Comparison of ENCODE assay signal across 8 cellular contexts in genomic region chr19:33795370-33796163, GRCh38. TPM values are rescaled to one million over a fixed set of nuclear protein-coding genes. Genes with fewer than 3 reads are reported as not detected.
DNase-seq lines count a peak whose midpoint lies in the region; ATAC-seq and TF ChIP-seq lines count a peak whose summit lies in the region.

No MANE protein-coding gene starts in this region.

- H3K4me3 Mint-ChIP-seq in activated CD8-positive, alpha-beta T cell treated with anti-CD3 and anti-CD28 coated beads, Interleukin-2, amount 10 ng/mL, durations not matched to agents 7 days and 5 days, result peak overlapping the region; percentile 49
- H3K4me3 Mint-ChIP-seq in stimulated activated naive B cell treated with anti-CD40 and anti-IgM and Interleukin-4, amounts not matched to agents 10 μg/mL and 1 μg/mL and 100 μg/mL, for 72 hours, result peak overlapping the region; percentile 82 to 89

- peaks cover 19% of the 10 kb centered on the region for H3K4me1 ChIP-seq in mesodermal cell (ENCODE audit: control insufficient read depth, insufficient read depth, low read length, poor library complexity, severe bottlenecking)

- peak; percentile 34 for TF ChIP-seq CTCF in GM20000 (IDR thresholded peaks at IDR 0.05; ENCODE audit: extremely low read depth, missing control alignments)

- H3K27ac Mint-ChIP-seq in activated CD8-positive, alpha-beta T cell treated with anti-CD3 and anti-CD28 coated beads, Interleukin-2, amount 10 ng/mL, durations not matched to agents 7 days and 5 days, result no peak overlapping the region
- peak overlapping the region; percentile 71 for H3K27ac Mint-ChIP-seq in stimulated activated naive B cell treated with anti-CD40 and anti-IgM and Interleukin-4, amounts not matched to agents 10 μg/mL and 1 μg/mL and 100 μg/mL, for 72 hours

- peaks cover 14% of the 10 kb centered on the region for H3K36me3 ChIP-seq in mesodermal cell (ENCODE audit: control insufficient read depth, insufficient read depth, low read length)

- H3K36me3 Mint-ChIP-seq in activated CD8-positive, alpha-beta T cell treated with anti-CD3 and anti-CD28 coated beads, Interleukin-2, amount 10 ng/mL, durations not matched to agents 7 days and 5 days (ENCODE audit: low read depth), result no peaks in the 10 kb centered on the region
- no peaks in the 10 kb centered on the region for H3K36me3 Mint-ChIP-seq in stimulated activated naive B cell treated with anti-CD40 and anti-IgM and Interleukin-4, amounts not matched to agents 10 μg/mL and 1 μg/mL and 100 μg/mL, for 72 hours

- peak; percentile 63 for ATAC-seq in activated CD8-positive, alpha-beta T cell treated with anti-CD3 and anti-CD28 coated beads, Interleukin-2, amount 10 ng/mL, durations not matched to agents 7 days and 5 days
- peak; percentile 80 to 82 for ATAC-seq in stimulated activated naive B cell treated with anti-CD40 and anti-IgM and Interleukin-4, amounts not matched to agents 10 μg/mL and 1 μg/mL and 100 μg/mL, for 72 hours (replicated peaks)
- ATAC-seq in GM21825 (IDR thresholded peaks at IDR 0.05; ENCODE audit: unreplicated experiment), result no peak

- H3K9me3 ChIP-seq in mesodermal cell (ENCODE audit: control insufficient read depth, low read length), result no peaks in the 10 kb centered on the region

- POLR2A ChIA-PET in activated CD8-positive, alpha-beta T cell treated with anti-CD3 and anti-CD28 coated beads, Interleukin-2, amount 10 ng/mL, durations not matched to agents 7 days and 5 days (lab: Charles Lee), result no interaction called here

- no peaks in the 10 kb centered on the region for H3K9me3 Mint-ChIP-seq in activated CD8-positive, alpha-beta T cell treated with anti-CD3 and anti-CD28 coated beads, Interleukin-2, amount 10 ng/mL, durations not matched to agents 7 days and 5 days (ENCODE audit: insufficient read depth)
- no peaks in the 10 kb centered on the region for H3K9me3 Mint-ChIP-seq in stimulated activated naive B cell treated with anti-CD40 and anti-IgM and Interleukin-4, amounts not matched to agents 10 μg/mL and 1 μg/mL and 100 μg/mL, for 72 hours

- peaks cover 2% of the 10 kb centered on the region for H3K4me1 Mint-ChIP-seq in activated CD8-positive, alpha-beta T cell treated with anti-CD3 and anti-CD28 coated beads, Interleukin-2, amount 10 ng/mL, durations not matched to agents 7 days and 5 days (ENCODE audit: low read depth)
- peaks cover 2 to 5% of the 10 kb centered on the region in 2 donors for H3K4me1 Mint-ChIP-seq in stimulated activated naive B cell treated with anti-CD40 and anti-IgM and Interleukin-4, amounts not matched to agents 10 μg/mL and 1 μg/mL and 100 μg/mL, for 72 hours

- peak overlapping the region; percentile 97 for H3K27ac ChIP-seq in mesodermal cell (ENCODE audit: low read depth, low read length, severe bottlenecking)

- H3K4me3 ChIP-seq in mesodermal cell (ENCODE audit: extremely low read depth, insufficient read depth, low read length, poor library complexity, severe bottlenecking), result peak overlapping the region; percentile 90

- H3K27me3 Mint-ChIP-seq in activated CD8-positive, alpha-beta T cell treated with anti-CD3 and anti-CD28 coated beads, Interleukin-2, amount 10 ng/mL, durations not matched to agents 7 days and 5 days (ENCODE audit: low read depth), result peaks cover 33% of the 10 kb centered on the region
- H3K27me3 Mint-ChIP-seq in stimulated activated naive B cell treated with anti-CD40 and anti-IgM and Interleukin-4, amounts not matched to agents 10 μg/mL and 1 μg/mL and 100 μg/mL, for 72 hours, result peaks cover 18 to 23% of the 10 kb centered on the region in 2 donors

- peak; percentile 93 for DNase-seq in AG08396 (ENCODE audit: low spot score)
- DNase-seq in GM20000 (ENCODE audit: low spot score), result peak; percentile 85
- DNase-seq in NCI-H524 (lab: John Stamatoyannopoulos, UW), result peak; percentile 68 to 84
- DNase-seq in activated CD8-positive, alpha-beta T cell treated with anti-CD3 and anti-CD28 coated beads, Interleukin-2, amount 10 ng/mL, durations not matched to agents 7 days and 5 days, result peak; percentile 32
- DNase-seq in epidermal melanocyte (ENCODE audit: insufficient read length, low spot score), result peak; percentile 82
- DNase-seq in stimulated activated naive B cell treated with anti-CD40 and anti-IgM and Interleukin-4, amounts not matched to agents 10 μg/mL and 1 μg/mL and 100 μg/mL, for 72 hours, result peak; percentile 44

- WGBS in mesodermal cell (ENCODE audit: insufficient coverage in 2 of 2), 2 experiments, result 0 to 1% methylated on average over 45 to 66 of the region's 92 CpGs

- CTCF ChIA-PET in activated CD8-positive, alpha-beta T cell treated with anti-CD3 and anti-CD28 coated beads, Interleukin-2, amount 10 ng/mL, durations not matched to agents 7 days and 5 days (lab: Charles Lee), result interaction anchor here (0.9 to 2.7 kb wide), 4 partner anchors 9 to 24 kb away, joined by 3 to 11 read pairs (median 8); no protein-coding TSS in a partner anchor

RNA-seq across cellular contexts. Expression of gene KCTD15, which starts 1.1 kb away (rescaled TPM):
- under 1 TPM; 0.42 TPM for total RNA-seq in activated CD8-positive, alpha-beta T cell treated with anti-CD3 and anti-CD28 coated beads, Interleukin-2, amount 10 ng/mL, durations not matched to agents 7 days and 5 days
- polyA plus RNA-seq in mesodermal cell (2013, experiment 1 of 2), result 53.3 TPM
- 42.2 TPM for polyA plus RNA-seq in mesodermal cell (2013, experiment 2 of 2)

Comparison
In these comparisons a context has a peak if more than half of its experiments do, and no peak if none do; other contexts are left out.
1. DNase-seq: peak in every context shown above with its lines; median percentile 93 in AG08396; 85 in GM20000; 82 in epidermal melanocyte; 76 in NCI-H524; 44 in stimulated activated naive B cell treated with anti-CD40 and anti-IgM and Interleukin-4, amounts not matched to agents 10 μg/mL and 1 μg/mL and 100 μg/mL, for 72 hours; 32 in activated CD8-positive, alpha-beta T cell treated with anti-CD3 and anti-CD28 coated beads, Interleukin-2, amount 10 ng/mL, durations not matched to agents 7 days and 5 days.